In the genomic region with DNA sequence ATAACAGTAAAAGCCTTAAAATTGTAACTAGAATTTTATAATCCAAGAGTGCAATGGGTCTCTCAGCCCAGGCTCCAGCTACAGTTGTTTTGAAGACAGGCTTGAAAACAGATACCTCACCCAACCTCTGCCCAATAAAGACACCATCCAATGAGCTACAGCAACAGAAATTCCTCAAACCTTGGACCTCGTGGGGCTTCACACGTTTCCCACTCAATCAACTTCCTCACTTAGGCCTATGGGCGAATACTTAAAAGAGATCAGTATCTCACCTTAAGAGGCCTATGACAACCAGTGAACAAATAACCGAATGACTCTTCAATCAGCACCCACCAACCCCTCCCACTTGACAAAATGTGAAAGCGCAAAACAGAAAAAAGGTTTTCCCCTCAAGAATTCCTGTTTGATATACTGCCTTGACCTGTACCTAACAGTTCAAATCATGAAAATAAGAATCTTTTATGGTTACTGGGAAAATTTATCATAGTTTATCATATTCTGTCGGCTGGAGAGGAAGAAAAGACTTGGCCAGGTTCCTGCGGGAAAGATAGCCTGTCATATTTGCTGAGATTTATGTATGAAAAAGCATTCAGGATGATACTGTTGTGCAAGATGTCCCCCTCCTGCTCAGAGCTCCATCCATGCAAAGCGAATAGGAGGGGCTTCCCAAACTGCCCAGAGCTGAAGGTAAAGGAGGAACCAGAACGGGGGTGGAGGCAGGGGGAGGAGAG, we compare ENCODE assay signal across 13 cellular contexts.
DNase-seq lines count a peak whose midpoint lies in the region; ATAC-seq and TF ChIP-seq lines count a peak whose summit lies in the region.
"Had no signal": no experiment of that assay in that cellular context is flagged by ENCODE, and none has a peak within 500 bp of the region (broad histone marks: within the 10 kb centered on the region; RNA-seq: fewer than 3 reads in every experiment).

No MANE protein-coding gene starts in this region.

- H3K4me1 Mint-ChIP-seq in mesothelial cell of epicardium, result peaks cover 73% of the 10 kb centered on the region

- ATAC-seq in HG03520 (IDR thresholded peaks at IDR 0.05; ENCODE audit: unreplicated experiment), result no peak

- H3K9me3 ChIP-seq in BE2C, result no peaks in the 10 kb centered on the region

- H3K4me1 ChIP-seq in BE2C, result peaks cover 41% of the 10 kb centered on the region

- TF ChIP-seq CTCF in BE2C (IDR thresholded peaks at IDR 0.05; ENCODE audit: low read depth, low read length) (no peak), mesothelial cell of epicardium (IDR thresholded peaks at IDR 0.05; ENCODE audit: unreplicated experiment) (no peak)

- no peaks in the 10 kb centered on the region for H3K9me3 Mint-ChIP-seq in mesothelial cell of epicardium

- DNase-seq in BE2C (peak; percentile 77), NCI-H446 (lab: John Stamatoyannopoulos, UW) (peak; percentile 91 to 92), amniotic epithelial cell (ENCODE audit: low read depth) (peak; percentile 65), mesothelial cell of epicardium (ENCODE audit: low spot score in 2 of 2, unreplicated experiment in 2 of 2) (peak; percentile 37 to 53), caudate nucleus (lab: John Stamatoyannopoulos, UW) (no peak), epidermal melanocyte (ENCODE audit: insufficient read length, low spot score) (no peak)
- DNase-seq: C1 segment of cervical spinal cord; DMS79 treated with DMSO at 0.1 percent for 48 hours; MV-4-11; NCI-H748 treated with DMSO at 0.1 percent for 48 hours; NK-92 treated with Interleukin-12 subunit alpha and Interleukin-12 subunit beta, amount 100 ng/mL, for 24 hours had no signal

- no peaks in the 10 kb centered on the region for H3K36me3 ChIP-seq in BE2C

- peak overlapping the region; percentile 87 for H3K27ac Mint-ChIP-seq in mesothelial cell of epicardium

- H3K27me3 ChIP-seq in BE2C, result no peaks in the 10 kb centered on the region

- no peaks in the 10 kb centered on the region for H3K36me3 Mint-ChIP-seq in mesothelial cell of epicardium

- no peaks in the 10 kb centered on the region for H3K27me3 Mint-ChIP-seq in mesothelial cell of epicardium (ENCODE audit: low read depth)

- no peak overlapping the region for H3K27ac ChIP-seq in caudate nucleus (ENCODE audit: low read depth, low read length)
- H3K27ac ChIP-seq: KMS-11 had no signal

- H3K4me3 ChIP-seq in BE2C (ENCODE audit: low read depth, low read length), result peak overlapping the region; percentile 9

- H3K4me3 Mint-ChIP-seq in mesothelial cell of epicardium, result no peak overlapping the region

Comparison
In these comparisons a context has a peak if more than half of its experiments do, and no peak if none do; other contexts are left out.
1. DNase-seq: peak in BE2C (single experiment), NCI-H446 (2 of 2), amniotic epithelial cell (single experiment) and mesothelial cell of epicardium (2 of 2); none in caudate nucleus (0 of 61) and epidermal melanocyte (single experiment).